Comparison of ENCODE assay signal across 20 cellular contexts in the genomic region with DNA sequence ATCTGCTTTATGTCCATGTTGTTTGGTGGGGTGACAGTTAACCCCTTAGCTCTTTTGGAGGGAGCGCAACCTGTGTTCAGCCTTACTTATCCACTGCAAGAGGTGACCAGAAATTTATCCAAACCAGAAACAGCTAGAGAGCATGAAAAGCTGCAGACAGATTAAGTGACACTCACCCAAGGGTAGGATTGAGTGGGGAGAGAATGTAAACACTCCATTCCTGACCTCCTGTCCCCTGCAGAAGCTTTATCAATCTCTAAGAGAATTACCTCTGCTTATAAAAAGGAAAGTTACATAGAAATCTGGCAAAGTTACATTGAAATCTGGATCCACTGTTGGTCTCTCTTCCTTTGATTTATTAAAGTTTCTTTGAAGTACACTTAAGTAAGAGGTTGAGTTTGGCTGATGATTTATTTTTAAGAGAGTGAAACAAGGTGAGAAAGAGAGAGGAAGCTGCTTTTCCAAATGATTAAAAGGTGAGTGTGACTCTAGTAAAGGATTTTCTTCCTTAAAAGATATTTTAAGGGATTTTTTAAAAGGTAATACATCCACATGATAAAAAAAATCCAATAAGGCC.
"Had no signal": no experiment of that assay in that cellular context is flagged by ENCODE, and none has a peak within 500 bp of the region (broad histone marks: within the 10 kb centered on the region; RNA-seq: fewer than 3 reads in every experiment).

No MANE protein-coding gene starts in this region.

- H3K9me3 ChIP-seq: testis had no signal

- H3K27ac ChIP-seq: coronary artery, hepatocyte, spleen, testis, uterus had no signal

- FAIRE-seq: endothelial cell of umbilical vein had no signal

- DNase-seq: effector CD4-positive, alpha-beta T cell; endodermal cell; foreskin melanocyte; head of caudate nucleus; left colon; natural killer cell; posterior cingulate gyrus; spleen; stimulated activated CD4-positive, alpha-beta T cell treated with anti-CD3 and anti-CD28 coated beads, Interleukin-15, amount 100 ng/mL, for 24 hours; stimulated activated CD4-positive, alpha-beta T cell treated with anti-CD3 and anti-CD28 coated beads, Interleukin-1b, Interleukin-23, amount 100 ng/mL, for 48 hours; stimulated activated CD4-positive, alpha-beta T cell treated with anti-CD3 and anti-CD28 coated beads, Interleukin-4, amount 100 ng/mL, for 4 hours; stimulated activated naive B cell treated with anti-CD40 and anti-IgM and Interleukin-4, amounts not matched to agents 10 μg/mL and 1 μg/mL and 100 μg/mL, for 72 hours; stimulated activated naive CD8-positive, alpha-beta T cell treated with anti-CD3 and anti-CD28 coated beads, Interleukin-15, amount 100 ng/mL, for 72 hours; testis; trophoblast cell; uterus had no signal

- H3K27me3 ChIP-seq: hepatocyte, spleen, testis, uterus had no signal

- H3K4me1 ChIP-seq: spleen, testis, uterus had no signal

- H3K36me3 ChIP-seq: spleen, uterus had no signal

- ATAC-seq: left colon; natural killer cell; sciatic nerve; stimulated activated naive B cell treated with anti-CD40 and anti-IgM and Interleukin-4, amounts not matched to agents 10 μg/mL and 1 μg/mL and 100 μg/mL, for 72 hours; stimulated activated naive CD8-positive, alpha-beta T cell treated with anti-CD3 and anti-CD28 coated beads, Interleukin-15, amount 100 ng/mL, for 72 hours had no signal

- H3K4me3 ChIP-seq: coronary artery, hepatocyte, spleen, testis, uterus had no signal
